8 cellular contexts compared by ENCODE assay signal in the genomic region with DNA sequence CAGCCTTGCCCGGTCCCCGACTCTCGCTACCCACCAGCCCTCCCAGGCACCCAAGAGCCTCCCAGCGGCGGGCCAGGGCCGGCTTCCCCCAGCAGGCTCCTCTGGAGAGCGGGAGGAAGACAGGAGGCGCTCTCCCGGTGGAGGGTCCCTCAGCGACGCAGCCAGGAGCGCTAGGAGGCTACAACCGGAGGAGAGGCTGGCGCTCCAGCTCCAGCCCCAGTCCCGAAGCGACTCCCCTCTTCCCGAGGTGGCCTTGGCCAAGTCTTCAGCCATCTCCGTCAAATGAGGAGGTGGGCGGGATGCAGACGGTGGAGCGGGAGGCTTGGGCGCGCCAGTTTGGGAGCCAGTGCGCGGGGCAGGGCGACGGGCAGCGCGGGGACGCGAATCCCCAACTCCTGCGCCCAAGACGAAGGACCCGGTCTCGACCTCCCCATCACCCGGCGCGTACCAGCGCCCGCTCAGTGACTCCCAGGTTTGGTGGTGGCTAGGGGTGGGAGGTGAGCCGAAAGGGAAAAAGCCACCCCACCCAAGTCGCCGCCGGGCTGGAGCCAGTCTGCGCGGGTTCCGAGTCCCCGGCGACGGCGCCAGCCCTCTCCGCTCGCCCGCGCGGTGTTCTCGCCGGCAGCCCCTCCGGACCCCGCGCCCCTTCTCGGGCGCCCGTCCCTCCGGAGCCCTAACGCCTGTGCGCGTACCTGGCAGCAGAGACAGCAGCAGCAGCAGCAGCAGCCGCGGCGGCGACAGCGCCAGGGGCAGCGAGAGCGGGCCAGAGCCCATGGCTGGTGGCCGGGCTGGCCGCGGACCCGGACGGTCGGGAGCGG. TPM values are rescaled to one million over a fixed set of nuclear protein-coding genes. Genes with fewer than 3 reads are reported as not detected.
DNase-seq lines count a peak whose midpoint lies in the region; ATAC-seq, FAIRE-seq and TF ChIP-seq lines count a peak whose summit lies in the region.

No MANE protein-coding gene starts in this region.

- no peak overlapping the region for H3K9ac ChIP-seq in kidney (ENCODE audit: low read length in 2 of 2)

- H3K27me3 Mint-ChIP-seq in brain, result peaks cover 66% of the 10 kb centered on the region

- DNase-seq in stimulated activated CD4-positive, alpha-beta T cell treated with anti-CD3 and anti-CD28 coated beads, Interleukin-15, amount 100 ng/mL, for 24 hours, result peak; percentile 16
- no peak for DNase-seq in stimulated activated CD4-positive, alpha-beta T cell treated with anti-CD3 and anti-CD28 coated beads, Interleukin-4, amount 100 ng/mL, for 24 hours
- no peak for DNase-seq in lower lobe of right lung
- no peak for DNase-seq in MV-4-11 (lab: John Stamatoyannopoulos, UW)
- no peak for DNase-seq in kidney

- peak; percentile 37 to 57 for TF ChIP-seq CTCF in brain (conservative IDR thresholded peaks at IDR 0.05)
- no peak for TF ChIP-seq CTCF in lower lobe of right lung (IDR thresholded peaks at IDR 0.05)
- no peak for TF ChIP-seq CTCF in kidney (IDR thresholded peaks at IDR 0.05; ENCODE audit: borderline replicate concordance, extremely low read depth, insufficient read depth)

- no peak for FAIRE-seq in kidney (lab: Jason Lieb, UNC)

- peaks cover 21% of the 10 kb centered on the region for H3K4me1 Mint-ChIP-seq in brain

- peak overlapping the region; percentile 76 to 86 (median 82) for H3K4me3 Mint-ChIP-seq in brain

- peak overlapping the region in 1 of 5 experiments; percentile 63 for H3K27ac Mint-ChIP-seq in brain

- H3K9me3 Mint-ChIP-seq in brain, result peaks cover 0 to 16% (median 0%) of the 10 kb centered on the region in 5 experiments

- H3K27ac ChIP-seq in lower lobe of right lung (no peak overlapping the region), kidney (ENCODE audit: low read depth in 2 of 2, low read length in 2 of 2) (no peak overlapping the region)

- H3K4me1 ChIP-seq in lower lobe of right lung (peaks cover 15% of the 10 kb centered on the region), kidney (ENCODE audit: control insufficient read depth in 1 of 2, insufficient read depth in 1 of 2, low read depth in 1 of 2, low read length in 2 of 2) (no peaks in the 10 kb centered on the region)

- H3K36me3 ChIP-seq in lower lobe of right lung (no peaks in the 10 kb centered on the region), kidney (ENCODE audit: control insufficient read depth in 1 of 2, insufficient read depth in 2 of 2, low read length in 2 of 2) (no peaks in the 10 kb centered on the region)

- no peaks in the 10 kb centered on the region for H3K9me3 ChIP-seq in lower lobe of right lung
- no peaks in the 10 kb centered on the region for H3K9me3 ChIP-seq in kidney (ENCODE audit: control insufficient read depth in 1 of 2, low read length in 2 of 2)

- peaks cover 56% of the 10 kb centered on the region for H3K27me3 ChIP-seq in lower lobe of right lung (ENCODE audit: low read depth)

- no peaks in the 10 kb centered on the region for H3K36me3 Mint-ChIP-seq in brain

- intact Hi-C loops in lower lobe of right lung (cut with DNase I), result no loop called here
- intact Hi-C loops in kidney (cut with DNase I), result loop anchor here (5.0 kb wide), 1 partner anchor 92 kb away; no protein-coding TSS in a partner anchor

- no peak for ATAC-seq in lower lobe of right lung
- no peak for ATAC-seq in GM19395 (IDR thresholded peaks at IDR 0.05; ENCODE audit: unreplicated experiment)
- ATAC-seq in HG02885 (IDR thresholded peaks at IDR 0.05; ENCODE audit: poor library complexity, unreplicated experiment), result no peak

- H3K4me3 ChIP-seq in lower lobe of right lung (peak overlapping the region; percentile 28), kidney (ENCODE audit: low read length in 2 of 2) (no peak overlapping the region)

RNA-seq across cellular contexts. Expression of a gene that starts 0.6 kb away (rescaled TPM):
- polyA plus RNA-seq in brain (ENCODE audit: insufficient read depth, low read depth, low replicate concordance) (25.3 TPM), kidney (ENCODE audit: insufficient read depth, low read depth, low replicate concordance) (not detected)
- total RNA-seq in lower lobe of right lung (1.3 TPM), kidney (not detected)

RNA-seq across cellular contexts. Expression of a gene that starts 20.8 kb away (rescaled TPM):
- polyA plus RNA-seq in brain (ENCODE audit: insufficient read depth, low read depth, low replicate concordance) (1.5 TPM), kidney (ENCODE audit: insufficient read depth, low read depth, low replicate concordance) (0.32 TPM)
- total RNA-seq in lower lobe of right lung (not detected), kidney (0.13 TPM)

RNA-seq across cellular contexts. Expression of a gene that starts 54.9 kb away (rescaled TPM):
- polyA plus RNA-seq in brain (ENCODE audit: insufficient read depth, low read depth, low replicate concordance) (3.9 TPM), kidney (ENCODE audit: insufficient read depth, low read depth, low replicate concordance) (0.41 TPM)
- total RNA-seq in lower lobe of right lung (2.6 TPM), kidney (0.76 TPM)

Comparison
In these comparisons a context has a peak if more than half of its experiments do, and no peak if none do; other contexts are left out.
1. CTCF ChIP-seq: peak in brain (2 of 2); none in lower lobe of right lung (single experiment) and kidney (single experiment).